Comparison of ENCODE assay signal across 9 cellular contexts in the genomic region with DNA sequence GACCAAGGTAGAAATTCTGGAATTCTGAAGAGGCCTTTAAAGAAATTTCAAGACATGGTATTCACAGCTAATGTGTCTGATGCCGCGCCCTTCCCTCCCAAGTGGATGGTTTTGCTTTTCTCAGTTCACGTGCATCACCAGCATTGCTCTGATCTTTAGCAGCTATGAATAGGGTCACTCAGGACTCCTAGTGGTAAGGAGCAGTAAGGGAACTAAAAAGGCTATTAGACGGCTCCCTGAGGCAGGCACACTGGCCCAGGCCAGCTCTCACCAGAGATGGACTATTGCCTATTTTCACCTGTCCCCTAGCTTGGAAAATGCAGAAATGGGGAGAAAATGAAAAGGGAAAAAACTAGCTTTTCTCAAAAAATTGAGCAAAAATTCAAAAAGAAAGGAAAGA.
DNase-seq lines count a peak whose midpoint lies in the region; ATAC-seq, FAIRE-seq and TF ChIP-seq lines count a peak whose summit lies in the region.
"Had no signal": no experiment of that assay in that cellular context is flagged by ENCODE, and none has a peak within 500 bp of the region (broad histone marks: within the 10 kb centered on the region; RNA-seq: fewer than 3 reads in every experiment).

No MANE protein-coding gene starts in this region.

- no peak overlapping the region for H3K23ac ChIP-seq in H1 (ENCODE audit: insufficient read length)

- H3K9ac ChIP-seq in KMS-11 (no peak overlapping the region), H1 (replicated peaks in 1 of 4; ENCODE audit: extremely low read depth in 1 of 4, low read depth in 3 of 4, low read length in 3 of 4) (no peak overlapping the region)

- H4K91ac ChIP-seq in H1 (replicated peaks; ENCODE audit: insufficient read length, low read length) = no peak overlapping the region

- no peak overlapping the region for H3K4ac ChIP-seq in H1 (replicated peaks; ENCODE audit: insufficient read length, low read depth, low read length)

- no peak overlapping the region for H4K5ac ChIP-seq in H1 (ENCODE audit: insufficient read length, low read depth, low read length)

- no peaks in the 10 kb centered on the region for H3K23me2 ChIP-seq in H1 (ENCODE audit: low read depth, low read length)

- no peak overlapping the region for H4K8ac ChIP-seq in H1 (ENCODE audit: extremely low read depth, insufficient read depth, low read length)

- H2BK15ac ChIP-seq in H1 (ENCODE audit: low read length) = no peak overlapping the region

- no peaks in the 10 kb centered on the region for H3K36me3 ChIP-seq in KMS-11 (ENCODE audit: insufficient read depth)
- H3K36me3 ChIP-seq in H1 (ENCODE audit: control insufficient read depth in 2 of 4, insufficient read depth in 4 of 4, low read length in 3 of 4) = no peaks in the 10 kb centered on the region

- H2BK5ac ChIP-seq in H1 (ENCODE audit: low read depth, low read length) = no peak overlapping the region

- H3K4me1 ChIP-seq in KMS-11 (ENCODE audit: low read depth, poor library complexity, severe bottlenecking) (peaks cover 16% of the 10 kb centered on the region), H1 (replicated peaks in 1 of 4; ENCODE audit: control insufficient read depth in 3 of 4, insufficient read depth in 4 of 4, low read length in 3 of 4) (no peaks in the 10 kb centered on the region)

- ATAC-seq in GM19468 (IDR thresholded peaks at IDR 0.05; ENCODE audit: extremely low read depth, unreplicated experiment) = peak; percentile 56

- no peak overlapping the region for H2AK5ac ChIP-seq in H1 (ENCODE audit: low read depth, low read length)

- peak; percentile 69 for TF ChIP-seq CTCF in KMS-11 (conservative IDR thresholded peaks at IDR 0.05; ENCODE audit: low read depth, low read length)
- TF ChIP-seq CTCF in H1 (IDR thresholded peaks at IDR 0.05; ENCODE audit: control extremely low read depth in 1 of 3, insufficient read depth in 1 of 3, low read depth in 1 of 3, low read length in 3 of 3) = peak; percentile 30 to 71 (median 38); a peak in 3 of 4 replicates

- H2BK20ac ChIP-seq in H1 (ENCODE audit: low read length) = no peak overlapping the region

- TF ChIP-seq RAD21 in H1 (IDR thresholded peaks at IDR 0.05 in 1 of 2, conservative IDR thresholded peaks at IDR 0.05 in 1 of 2; ENCODE audit: low read depth in 2 of 2, low read length in 2 of 2) = peak; percentile 52 to 60

- H3K79me1 ChIP-seq in H1 (ENCODE audit: low read depth, low read length) = no peaks in the 10 kb centered on the region

- H3K4me2 ChIP-seq in KMS-11 = no peak overlapping the region
- no peak overlapping the region for H3K4me2 ChIP-seq in H1 (ENCODE audit: insufficient read depth in 1 of 2, low read depth in 2 of 2, low read length in 2 of 2)

- peak; percentile 9 for DNase-seq in GM03348 (ENCODE audit: low spot score)
- DNase-seq in H1 (ENCODE audit: low read depth in 1 of 2, low spot score in 2 of 2) = no peak
- DNase-seq in stromal cell of bone marrow (ENCODE audit: low read depth) = peak; percentile 7
- DNase-seq in activated effector memory CD4-positive, alpha-beta T cell treated with anti-CD3 and anti-CD28 coated beads, Interleukin-2, amount 50 U/mL, for 16 hours = no peak
- no peak for DNase-seq in retina
- DNase-seq in NCI-H526 treated with DMSO at 0.1 percent for 48 hours (lab: John Stamatoyannopoulos, UW) = no peak

- H2BK12ac ChIP-seq in H1 (ENCODE audit: low read depth, low read length) = no peak overlapping the region

- no peak for TF ChIP-seq POLR2A in H1 (IDR thresholded peaks at IDR 0.05; ENCODE audit: control extremely low read depth in 1 of 2, low read depth in 2 of 2, low read length in 2 of 2)

- H3K27me3 ChIP-seq in KMS-11 (ENCODE audit: insufficient read depth, low read depth) = no peaks in the 10 kb centered on the region
- no peaks in the 10 kb centered on the region for H3K27me3 ChIP-seq in H1 (replicated peaks in 1 of 4; ENCODE audit: control insufficient read depth in 3 of 4, extremely low read depth in 1 of 4, insufficient read depth in 3 of 4, low read length in 3 of 4)

- no peak overlapping the region for H3K14ac ChIP-seq in H1 (ENCODE audit: insufficient read length)

- H4K20me1 ChIP-seq in KMS-11 (ENCODE audit: insufficient read depth) (no peaks in the 10 kb centered on the region), H1 (replicated peaks in 1 of 2; ENCODE audit: control insufficient read depth in 1 of 2, insufficient read depth in 2 of 2, low read length in 2 of 2) (no peaks in the 10 kb centered on the region)

- no peak overlapping the region for H3K18ac ChIP-seq in H1 (ENCODE audit: extremely low read depth, low read length)

- no peak overlapping the region for H2BK120ac ChIP-seq in H1 (replicated peaks; ENCODE audit: low read depth, low read length)

- H3K27ac ChIP-seq in KMS-11 (no peak overlapping the region), H1 (ENCODE audit: low read depth, low read length) (no peak overlapping the region)

- H3K9me3 ChIP-seq in H1 (ENCODE audit: insufficient read depth in 2 of 2, low read depth in 1 of 2, low read length in 1 of 2) = no peaks in the 10 kb centered on the region

- FAIRE-seq in H1 (lab: Jason Lieb, UNC) = peak; percentile 81

- H3K4me3 ChIP-seq in KMS-11 (IDR thresholded peaks at IDR 0.05; ENCODE audit: insufficient read depth, low read depth, low read length) (no peak overlapping the region), H1 (ENCODE audit: extremely low read depth in 1 of 4, insufficient read depth in 2 of 4, low read depth in 3 of 4, low read length in 4 of 4) (no peak overlapping the region)
- H3K4me3 ChIP-seq: lung had no signal

- no peak overlapping the region for H3K56ac ChIP-seq in H1 (replicated peaks; ENCODE audit: insufficient read length, low read depth, low read length)

- H2AFZ ChIP-seq in KMS-11 (ENCODE audit: low read depth) (no peak overlapping the region), H1 (ENCODE audit: low read length) (no peak overlapping the region)

- CTCF ChIA-PET in H1 (lab: Charles Lee; ENCODE audit: partially characterized antibody) = interaction anchor here (0.6 to 1.8 kb wide), 35 partner anchors 9 to 848 kb away, joined by 3 to 8 read pairs (median 4); no protein-coding TSS in a partner anchor

- no peak for TF ChIP-seq EP300 in H1 (IDR thresholded peaks at IDR 0.05; ENCODE audit: borderline replicate concordance in 1 of 2, low read depth in 2 of 2, low read length in 2 of 2)

- POLR2A ChIA-PET in H1 (lab: Charles Lee; ENCODE audit: partially characterized antibody) = interaction anchor here (0.7 kb wide), 1 partner anchor 264 kb away, joined by 3 read pairs; no protein-coding TSS in a partner anchor

- H3K79me2 ChIP-seq in KMS-11 (ENCODE audit: insufficient read depth, low read depth) = no peaks in the 10 kb centered on the region
- H3K79me2 ChIP-seq in H1 (ENCODE audit: control insufficient read depth in 1 of 2, insufficient read depth in 2 of 2, low read length in 2 of 2) = no peaks in the 10 kb centered on the region

- 55% methylated on average over 4 of the region's 4 CpGs; no CpG with 5 or more reads in 1 of the 2 experiments for WGBS in H1 (ENCODE audit: extremely low coverage in 1 of 2, insufficient coverage in 1 of 2, insufficient read length in 1 of 2, insufficient replicate concordance in 2 of 2, low coverage in 1 of 2, low lambda C conversion rate in 2 of 2, missing lambda C conversion rate in 1 of 2), 2 experiments

TF ChIP-seq in H1, 55 proteins besides CTCF, POLR2A, EP300 and RAD21:
- no peak for TF ChIP-seq SP2 (IDR thresholded peaks at IDR 0.05; ENCODE audit: low read length)

Comparison
In these comparisons a context has a peak if more than half of its experiments do, and no peak if none do; other contexts are left out.
1. DNase-seq: peak in GM03348 (single experiment) and stromal cell of bone marrow (single experiment); none in H1 (0 of 2), activated effector memory CD4-positive, alpha-beta T cell treated with anti-CD3 and anti-CD28 coated beads, Interleukin-2, amount 50 U/mL, for 16 hours (single experiment), retina (single experiment) and NCI-H526 treated with DMSO at 0.1 percent for 48 hours (single experiment).